1 cellular context compared by ENCODE assay signal in genomic region chr1:1937549-1938275, GRCh38.
TF ChIP-seq lines count a peak whose summit lies in the region.

No MANE protein-coding gene starts in this region.

TF ChIP-seq in K562, 482 proteins besides CTCF, POLR2A, EP300 and RAD21:
- TF ChIP-seq ZBTB43 (CRISPR knock-in tag; IDR thresholded peaks at IDR 0.05) = peak; percentile 92; the same call in 1 of the 2 replicates
- TF ChIP-seq NFYB (IDR thresholded peaks at IDR 0.05; ENCODE audit: extremely low read depth, insufficient read length) = no peak
